ENCODE assay signal across 8 cellular contexts in the genomic region with DNA sequence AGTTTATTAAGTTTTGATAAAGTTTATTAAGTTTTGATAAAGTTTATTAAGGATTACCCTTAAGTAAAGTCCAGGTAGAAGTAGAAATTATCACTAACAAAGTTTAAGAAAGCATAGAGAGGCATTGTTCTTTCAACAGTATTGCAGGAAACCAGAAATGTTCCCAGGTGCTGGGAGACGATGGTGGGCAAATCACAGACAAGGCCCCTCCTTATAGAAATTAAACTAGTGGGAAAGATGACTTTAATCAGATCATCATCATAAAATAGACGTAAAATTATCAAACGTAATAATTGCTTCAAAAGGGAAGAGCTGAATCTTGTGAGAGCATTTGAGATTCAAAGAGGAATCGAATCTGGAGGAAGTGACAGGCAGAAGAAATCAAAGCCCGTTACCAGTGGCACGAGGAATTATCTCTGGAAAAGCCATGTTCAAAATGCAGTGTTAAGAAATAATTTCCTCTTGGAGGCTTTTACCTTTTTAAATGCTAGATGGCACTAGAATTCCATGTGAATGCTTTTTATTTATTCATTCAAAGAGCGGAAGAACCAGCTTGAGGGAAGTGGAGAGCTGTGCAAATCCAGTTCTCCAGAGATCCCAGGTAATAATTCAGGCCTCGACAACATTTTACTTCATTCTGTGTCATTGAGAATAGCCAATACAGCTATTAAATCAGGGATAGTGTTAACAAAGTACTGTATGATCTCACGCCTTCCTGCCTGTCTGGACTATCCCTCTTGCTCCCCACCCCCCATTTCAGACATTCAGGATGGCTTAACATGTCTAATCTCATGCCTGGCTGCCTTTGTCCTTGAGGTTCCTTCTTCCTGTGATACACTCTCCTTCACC. TPM values are rescaled to one million over a fixed set of nuclear protein-coding genes. Genes with fewer than 3 reads are reported as not detected.
DNase-seq lines count a peak whose midpoint lies in the region; ATAC-seq, FAIRE-seq and TF ChIP-seq lines count a peak whose summit lies in the region.

No MANE protein-coding gene starts in this region.

- H3K27me3 ChIP-seq in astrocyte (ENCODE audit: insufficient read depth, low read length), result peaks cover 9% of the 10 kb centered on the region
- H3K27me3 ChIP-seq in iPS-18a (ENCODE audit: control insufficient read depth, insufficient read depth, low read length), result peaks cover 10% of the 10 kb centered on the region
- H3K27me3 ChIP-seq in skeletal muscle tissue (ENCODE audit: control insufficient read depth in 3 of 3, insufficient read depth in 3 of 3, low read length in 3 of 3), result no peaks in the 10 kb centered on the region

- FAIRE-seq in astrocyte (lab: Jason Lieb, UNC), result no peak

- CTCF ChIA-PET in activated naive CD4-positive, alpha-beta T cell treated with anti-CD3 and anti-CD28 coated beads, Interleukin-2, amount 10 ng/mL, durations not matched to agents 7 days and 5 days (lab: Charles Lee), result interaction anchor here (0.9 to 7.4 kb wide), 12 partner anchors 39 to 405 kb away, joined by 3 to 184 read pairs (median 5); partner anchors contain the start of gene ACSS1

- peaks cover 24% of the 10 kb centered on the region for H4K20me1 ChIP-seq in astrocyte (ENCODE audit: insufficient read depth, low read length)

- H3K36me3 ChIP-seq in astrocyte (ENCODE audit: insufficient read depth, low read length), result no peaks in the 10 kb centered on the region
- no peaks in the 10 kb centered on the region for H3K36me3 ChIP-seq in iPS-18a (ENCODE audit: control insufficient read depth, low read depth, low read length)
- H3K36me3 ChIP-seq in skeletal muscle tissue (ENCODE audit: control insufficient read depth in 3 of 3, insufficient read depth in 3 of 3, low read length in 3 of 3), result no peaks in the 10 kb centered on the region

- no peak for DNase-seq in activated naive CD4-positive, alpha-beta T cell treated with anti-CD3 and anti-CD28 coated beads, Interleukin-2, amount 10 ng/mL, durations not matched to agents 7 days and 5 days
- no peak for DNase-seq in activated naive CD4-positive, alpha-beta T cell treated with Interleukin-2 at 50 U/mL for 16 hours
- DNase-seq in NCI-H2171 treated with DMSO at 0.1 percent for 48 hours (lab: John Stamatoyannopoulos, UW) (peak; percentile 69), astrocyte (ENCODE audit: low read depth) (peak; percentile 18), GM19240 (ENCODE audit: insufficient read length, low spot score) (no peak)

- no peaks in the 10 kb centered on the region for H3K9me3 Mint-ChIP-seq in activated naive CD4-positive, alpha-beta T cell treated with anti-CD3 and anti-CD28 coated beads, Interleukin-2, amount 10 ng/mL, durations not matched to agents 7 days and 5 days
- H3K9me3 Mint-ChIP-seq in astrocyte (ENCODE audit: unreplicated experiment), result no peaks in the 10 kb centered on the region

- H3K4me1 ChIP-seq in astrocyte (ENCODE audit: insufficient read depth, low read length), result peaks cover 11% of the 10 kb centered on the region
- H3K4me1 ChIP-seq in iPS-18a (ENCODE audit: control insufficient read depth, low read depth, low read length), result peaks cover 6% of the 10 kb centered on the region
- H3K4me1 ChIP-seq in skeletal muscle tissue (ENCODE audit: control insufficient read depth in 3 of 3, insufficient read depth in 3 of 3, low read length in 3 of 3), result peaks cover 31 to 69% (median 50%) of the 10 kb centered on the region in 3 donors

- no peak for ATAC-seq in HG02840 (IDR thresholded peaks at IDR 0.05; ENCODE audit: low FRiP score, unreplicated experiment)

- H3K4me2 ChIP-seq in astrocyte (ENCODE audit: low read length), result peak overlapping the region; percentile 98

- TF ChIP-seq CTCF in astrocyte (IDR thresholded peaks at IDR 0.05; ENCODE audit: insufficient read depth, low read depth, low read length), result peak; percentile 35

- H3K9me3 ChIP-seq in astrocyte (ENCODE audit: insufficient read depth, low read depth, low read length) (no peaks in the 10 kb centered on the region), iPS-18a (ENCODE audit: control insufficient read depth, low read depth, low read length) (no peaks in the 10 kb centered on the region), skeletal muscle tissue (ENCODE audit: control insufficient read depth in 3 of 3, low read length in 3 of 3) (no peaks in the 10 kb centered on the region)

- H3K27ac Mint-ChIP-seq in activated naive CD4-positive, alpha-beta T cell treated with anti-CD3 and anti-CD28 coated beads, Interleukin-2, amount 10 ng/mL, durations not matched to agents 7 days and 5 days, result peak overlapping the region; percentile 87
- H3K27ac Mint-ChIP-seq in astrocyte (ENCODE audit: unreplicated experiment), result peak overlapping the region; percentile 88

- peak overlapping the region; percentile 91 for H3K4me3 Mint-ChIP-seq in activated naive CD4-positive, alpha-beta T cell treated with anti-CD3 and anti-CD28 coated beads, Interleukin-2, amount 10 ng/mL, durations not matched to agents 7 days and 5 days
- peak overlapping the region; percentile 96 for H3K4me3 Mint-ChIP-seq in astrocyte (ENCODE audit: unreplicated experiment)

- H3K9ac ChIP-seq in astrocyte (ENCODE audit: low read length) (peak overlapping the region; percentile 91), iPS-18a (ENCODE audit: low read length) (peak overlapping the region; percentile 46), skeletal muscle tissue (ENCODE audit: low read depth in 1 of 3, low read length in 3 of 3) (peak overlapping the region in 2 of 3 donors; percentile 93)

- peaks cover 53% of the 10 kb centered on the region for H3K4me1 Mint-ChIP-seq in activated naive CD4-positive, alpha-beta T cell treated with anti-CD3 and anti-CD28 coated beads, Interleukin-2, amount 10 ng/mL, durations not matched to agents 7 days and 5 days
- H3K4me1 Mint-ChIP-seq in astrocyte (ENCODE audit: low read depth, unreplicated experiment), result peaks cover 22% of the 10 kb centered on the region

- peak overlapping the region; percentile 98 for H2AFZ ChIP-seq in astrocyte (ENCODE audit: low read depth, low read length)

- peak overlapping the region; percentile 89 for H3K4me3 ChIP-seq in astrocyte (ENCODE audit: insufficient read depth, low read depth, low read length)
- H3K4me3 ChIP-seq in iPS-18a (ENCODE audit: low read length), result peak overlapping the region; percentile 91
- H3K4me3 ChIP-seq in skeletal muscle tissue (ENCODE audit: low read length in 3 of 3), result peak overlapping the region; percentile 94

- H3K79me2 ChIP-seq in astrocyte (ENCODE audit: insufficient read depth, low read length), result peaks cover 39% of the 10 kb centered on the region

- peaks cover 17% of the 10 kb centered on the region for H3K36me3 Mint-ChIP-seq in activated naive CD4-positive, alpha-beta T cell treated with anti-CD3 and anti-CD28 coated beads, Interleukin-2, amount 10 ng/mL, durations not matched to agents 7 days and 5 days
- peaks cover 2% of the 10 kb centered on the region for H3K36me3 Mint-ChIP-seq in astrocyte (ENCODE audit: low read depth, unreplicated experiment)

- H3K27ac ChIP-seq in astrocyte (ENCODE audit: low read depth, low read length) (peak overlapping the region; percentile 96), iPS-18a (ENCODE audit: low read length) (no peak overlapping the region), skeletal muscle tissue (ENCODE audit: low read depth, low read length) (peak overlapping the region; percentile 92)

- peaks cover 29% of the 10 kb centered on the region for H3K27me3 Mint-ChIP-seq in activated naive CD4-positive, alpha-beta T cell treated with anti-CD3 and anti-CD28 coated beads, Interleukin-2, amount 10 ng/mL, durations not matched to agents 7 days and 5 days
- H3K27me3 Mint-ChIP-seq in astrocyte (ENCODE audit: low read depth, unreplicated experiment), result peaks cover 19% of the 10 kb centered on the region

RNA-seq across cellular contexts. Expression of gene APMAP, which starts 1.0 kb away (rescaled TPM):
- total RNA-seq in astrocyte, result 110 and 114 TPM in 2 replicates
- 41.2 TPM for total RNA-seq in skeletal muscle tissue

RNA-seq across cellular contexts. Expression of gene CST7, which starts 44.5 kb away (rescaled TPM):
- total RNA-seq in astrocyte, result 0.25 TPM in 1 of 2 replicates, not detected in the other
- total RNA-seq in skeletal muscle tissue, result 1.0 TPM

Comparison
In these comparisons a context has a peak if more than half of its experiments do, and no peak if none do; other contexts are left out.
1. DNase-seq: peak in NCI-H2171 treated with DMSO at 0.1 percent for 48 hours (single experiment) and astrocyte (single experiment); none in activated naive CD4-positive, alpha-beta T cell treated with anti-CD3 and anti-CD28 coated beads, Interleukin-2, amount 10 ng/mL, durations not matched to agents 7 days and 5 days (single experiment), activated naive CD4-positive, alpha-beta T cell treated with Interleukin-2 at 50 U/mL for 16 hours (single experiment) and GM19240 (single experiment).
2. Peak in every context shown above with its lines, with median percentiles within 50 percentile points of each other: H3K4me3 ChIP-seq and H3K9ac ChIP-seq.